In the genomic region with DNA sequence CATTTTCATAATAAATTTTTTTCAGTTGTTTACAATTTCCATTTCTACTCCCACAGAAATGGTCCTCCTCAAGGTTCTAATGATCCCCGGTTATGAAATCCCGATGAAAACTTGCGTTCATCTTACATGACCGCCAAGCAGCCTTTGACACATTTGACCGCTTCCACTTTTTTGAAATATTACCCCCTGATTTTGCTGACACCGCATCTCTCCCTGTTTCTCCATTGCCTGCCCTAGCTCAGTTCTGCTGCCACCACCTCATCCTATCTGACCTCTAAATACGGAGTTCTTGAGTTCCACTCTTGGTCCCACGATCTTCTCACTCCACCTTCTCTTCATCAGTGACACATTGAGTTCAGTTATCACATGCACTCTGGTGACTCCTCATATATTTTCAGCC, we compare ENCODE assay signal across 29 cellular contexts.
"Had no signal": no experiment of that assay in that cellular context is flagged by ENCODE, and none has a peak within 500 bp of the region (broad histone marks: within the 10 kb centered on the region; RNA-seq: fewer than 3 reads in every experiment).

No MANE protein-coding gene starts in this region.

- DNase-seq: activated B cell treated with CpG ODN at 0.5 μM for 24 hours; activated CD4-positive, alpha-beta T cell treated with anti-CD3 and anti-CD28 coated beads for 48 hours; activated CD4-positive, alpha-beta T cell treated with anti-CD3 and anti-CD28 coated beads, Interleukin-2, amount 50 U/mL, for 1 hour; activated CD4-positive, alpha-beta T cell treated with anti-CD3 and anti-CD28 coated beads, Interleukin-2, amount 50 U/mL, for 48 hours; activated CD8-positive, alpha-beta memory T cell treated with anti-CD3 and anti-CD28 coated beads for 24 hours; activated CD8-positive, alpha-beta T cell treated with anti-CD3 and anti-CD28 coated beads for 36 hours; activated effector memory CD4-positive, alpha-beta T cell treated with Interleukin-2 at 50 U/mL for 16 hours; activated gamma-delta T cell treated with Interleukin-2 at 50 U/mL for 16 hours; activated naive CD4-positive, alpha-beta T cell treated with anti-CD3 and anti-CD28 coated beads, Interleukin-2, amount 50 U/mL, for 16 hours; activated naive CD4-positive, alpha-beta T cell treated with Interleukin-2 at 50 U/mL for 16 hours; activated T-cell treated with anti-CD3 and anti-CD28 coated beads, Interleukin-2, amount 50 U/mL, for 4 hours; amniotic stem cell; anterior cingulate cortex; body of pancreas; central memory CD4-positive, alpha-beta T cell; cerebellar nuclear complex; colonic mucosa; dorsolateral prefrontal cortex; effector memory CD4-positive, alpha-beta T cell; endodermal cell; foreskin fibroblast; head of caudate nucleus; T-helper 17 cell; T1000; WERI-Rb-1 had no signal

- H3K27ac ChIP-seq: body of pancreas, colonic mucosa, dorsolateral prefrontal cortex, WERI-Rb-1 had no signal

- H3K9me3 ChIP-seq: body of pancreas, colonic mucosa had no signal

- H3K4me3 ChIP-seq: body of pancreas, colonic mucosa, dorsolateral prefrontal cortex had no signal

- ATAC-seq: activated CD4-positive, CD25-positive, alpha-beta regulatory T cell treated with anti-CD3 and anti-CD28 coated beads, Interleukin-2, amount 50 U/mL, for 24 hours; activated CD8-positive, alpha-beta T cell treated with anti-CD3 and anti-CD28 coated beads for 36 hours; activated T-cell treated with anti-CD3 and anti-CD28 coated beads, Interleukin-2, amount 50 U/mL, for 4 hours; activated T-helper 17 cell treated with anti-CD3 and anti-CD28 coated beads, Interleukin-2, amount 50 U/mL, for 72 hours; body of pancreas; esophagus mucosa; T-helper 17 cell had no signal

- H3K27me3 ChIP-seq: body of pancreas, colonic mucosa had no signal

- H3K4me1 ChIP-seq: body of pancreas, colonic mucosa had no signal

- FAIRE-seq: frontal cortex had no signal

- H3K36me3 ChIP-seq: colonic mucosa, WERI-Rb-1 had no signal
